ENCODE assay signal across 1 cellular context in genomic region chr2:69096326-69097095, GRCh38.
TF ChIP-seq lines count a peak whose summit lies in the region.

No MANE protein-coding gene starts in this region.

TF ChIP-seq in A549, 52 proteins besides CTCF, POLR2A, EP300 and RAD21 (continued from another document):
- no peak for TF ChIP-seq HMGXB4 (CRISPR knock-in tag; IDR thresholded peaks at IDR 0.05; ENCODE audit: borderline replicate concordance)
- no peak for TF ChIP-seq BHLHE40 (IDR thresholded peaks at IDR 0.05; ENCODE audit: low read depth, low read length)
- no peak for TF ChIP-seq HOXB13 (CRISPR knock-in tag; IDR thresholded peaks at IDR 0.05; ENCODE audit: low read depth)
- TF ChIP-seq CEBPB (IDR thresholded peaks at IDR 0.05), result no peak
